7 cellular contexts compared by ENCODE assay signal in the genomic region with DNA sequence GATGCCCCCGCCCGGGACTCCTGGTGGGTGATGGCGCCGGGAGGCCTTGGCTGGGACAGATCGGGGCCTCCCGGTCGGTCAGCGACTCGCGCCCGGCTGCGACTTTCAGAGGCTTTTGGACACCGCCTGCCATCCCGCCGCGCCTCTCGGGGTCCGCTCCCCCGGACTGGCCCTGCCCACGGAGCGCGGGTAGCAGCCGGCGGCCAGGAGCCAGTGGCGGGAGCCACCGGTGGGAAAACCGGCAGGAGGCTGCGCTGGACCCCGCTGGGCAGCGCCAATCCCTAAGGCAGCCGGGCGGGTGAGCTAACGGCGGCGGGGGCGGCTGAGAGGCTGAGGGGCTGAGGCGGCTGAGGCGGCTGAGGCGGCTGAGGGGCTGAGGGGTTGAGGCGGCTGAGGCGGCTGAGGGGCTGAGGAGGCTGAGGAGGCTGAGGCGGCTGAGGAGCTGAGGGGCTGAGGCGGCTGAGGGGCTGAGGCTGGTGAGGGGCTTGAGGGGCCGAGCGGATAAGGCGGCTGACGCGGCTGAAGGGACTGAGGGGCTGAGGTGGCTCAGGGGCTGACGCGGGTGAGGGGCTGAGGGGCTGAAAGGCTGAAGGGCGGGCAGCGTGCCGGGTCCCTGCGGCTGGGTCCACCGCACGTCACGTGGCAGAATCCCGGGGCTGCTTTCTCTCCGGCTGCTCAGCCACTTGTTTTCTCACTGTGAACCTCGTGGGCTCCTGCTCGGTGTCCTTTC. TPM values are rescaled to one million over a fixed set of nuclear protein-coding genes. Genes with fewer than 3 reads are reported as not detected.
DNase-seq lines count a peak whose midpoint lies in the region; ATAC-seq, FAIRE-seq and TF ChIP-seq lines count a peak whose summit lies in the region.
"Not testable (repeated sequence)": the region's sequence is repeated elsewhere in the genome, so short reads cannot be mapped to it uniquely, and the experiment has no call there.

No MANE protein-coding gene starts in this region.

- CTCF ChIA-PET in H1 (lab: Charles Lee; ENCODE audit: partially characterized antibody): not testable (repeated sequence)

- not testable (repeated sequence) for H2BK5ac ChIP-seq in H1 (ENCODE audit: low read depth, low read length)

- ATAC-seq in right cardiac atrium (peak; percentile 65 to 79), sciatic nerve (peak; percentile 66)

- not testable (repeated sequence) for H3K4me1 ChIP-seq in NT2/D1 (ENCODE audit: insufficient read depth, insufficient read length); adipocyte (ENCODE audit: control insufficient read depth, insufficient read depth, low read length); H1 (replicated peaks in 1 of 4; ENCODE audit: control insufficient read depth in 3 of 4, insufficient read depth in 4 of 4, low read length in 3 of 4); right cardiac atrium (ENCODE audit: control insufficient read depth, insufficient read depth, low read length)

- intact Hi-C loops in right cardiac atrium (cut with DNase I); sciatic nerve (cut with DNase I): not testable (repeated sequence)

- not testable (repeated sequence) for TF ChIP-seq EP300 in H1 (IDR thresholded peaks at IDR 0.05; ENCODE audit: borderline replicate concordance in 1 of 2, low read depth in 2 of 2, low read length in 2 of 2)

- not testable (repeated sequence) for TF ChIP-seq CTCF in H1 (IDR thresholded peaks at IDR 0.05; ENCODE audit: control extremely low read depth in 1 of 3, insufficient read depth in 1 of 3, low read depth in 1 of 3, low read length in 3 of 3); mesothelial cell of epicardium (IDR thresholded peaks at IDR 0.05; ENCODE audit: unreplicated experiment)

- H3K56ac ChIP-seq in H1 (replicated peaks; ENCODE audit: insufficient read length, low read depth, low read length): not testable (repeated sequence)

- H4K8ac ChIP-seq in H1 (ENCODE audit: extremely low read depth, insufficient read depth, low read length): peak overlapping the region; percentile 68; the same call in 1 of the 2 replicates

- not testable (repeated sequence) for H3K4me1 Mint-ChIP-seq in mesothelial cell of epicardium

- H3K4me3 Mint-ChIP-seq in mesothelial cell of epicardium: peak overlapping the region; percentile 62

- 42% methylated on average over 26 of the region's 61 CpGs; no CpG with 5 or more reads in 1 of the 2 experiments for WGBS in H1 (ENCODE audit: extremely low coverage in 1 of 2, insufficient coverage in 1 of 2, insufficient read length in 1 of 2, insufficient replicate concordance in 2 of 2, low coverage in 1 of 2, low lambda C conversion rate in 2 of 2, missing lambda C conversion rate in 1 of 2), 2 experiments
- WGBS in right cardiac atrium: under 1% methylated on average over 61 of the region's 61 CpGs

- H2BK12ac ChIP-seq in H1 (ENCODE audit: low read depth, low read length): not testable (repeated sequence)

- not testable (repeated sequence) for H2BK120ac ChIP-seq in H1 (replicated peaks; ENCODE audit: low read depth, low read length)

- peak overlapping the region; percentile 37 for H3K4me3 ChIP-seq in NT2/D1 (ENCODE audit: insufficient read length, low read depth)
- H3K4me3 ChIP-seq in adipocyte (ENCODE audit: low read length): peak overlapping the region; percentile 65
- peak overlapping the region in 3 of 4 experiments; percentile 17 to 53 (median 36); a peak in 5 of 8 replicates for H3K4me3 ChIP-seq in H1 (ENCODE audit: extremely low read depth in 1 of 4, insufficient read depth in 2 of 4, low read depth in 3 of 4, low read length in 4 of 4)
- peak overlapping the region; percentile 31 for H3K4me3 ChIP-seq in right cardiac atrium (ENCODE audit: low read length)

- not testable (repeated sequence) for H3K9me3 Mint-ChIP-seq in mesothelial cell of epicardium

- H3K27ac Mint-ChIP-seq in mesothelial cell of epicardium: not testable (repeated sequence)

- H3K4me2 ChIP-seq in H1 (ENCODE audit: insufficient read depth in 1 of 2, low read depth in 2 of 2, low read length in 2 of 2): peak overlapping the region; percentile 50 to 56

- in situ Hi-C loops in G401 (cut with HindIII; ENCODE audit: low sequenced_read_pairs): not testable (repeated sequence)

- H3K14ac ChIP-seq in H1 (ENCODE audit: insufficient read length): not testable (repeated sequence)

- not testable (repeated sequence) for H2AK5ac ChIP-seq in H1 (ENCODE audit: low read depth, low read length)

- POLR2A ChIA-PET in H1 (lab: Charles Lee; ENCODE audit: partially characterized antibody): interaction anchor here (1.1 to 1.3 kb wide), 2 partner anchors 8 to 9 kb away, joined by 3 read pairs; no protein-coding TSS in a partner anchor

- not testable (repeated sequence) for H3K23ac ChIP-seq in H1 (ENCODE audit: insufficient read length)

- TF ChIP-seq POLR2A in H1 (IDR thresholded peaks at IDR 0.05; ENCODE audit: control extremely low read depth in 1 of 2, low read depth in 2 of 2, low read length in 2 of 2): not testable (repeated sequence)

- H3K36me3 Mint-ChIP-seq in mesothelial cell of epicardium: not testable (repeated sequence)

- peak overlapping the region; percentile 71 for H3K18ac ChIP-seq in H1 (ENCODE audit: extremely low read depth, low read length)

- DNase-seq in G401 (ENCODE audit: low spot score) (peak; percentile 74), adipocyte (ENCODE audit: low read depth) (peak; percentile 35), H1 (ENCODE audit: low read depth in 1 of 2, low spot score in 2 of 2) (peak in 1 of 2 experiments; percentile 65), right cardiac atrium (peak in 2 of 3 donors; percentile 46 to 48), mesothelial cell of epicardium (ENCODE audit: low spot score in 2 of 2, unreplicated experiment in 2 of 2) (peak; percentile 17 to 44)
- not testable (repeated sequence) for DNase-seq in NT2/D1 (ENCODE audit: low read depth, low spot score); sciatic nerve (ENCODE audit: low spot score)

- H3K79me1 ChIP-seq in H1 (ENCODE audit: low read depth, low read length): not testable (repeated sequence)

- H2BK15ac ChIP-seq in H1 (ENCODE audit: low read length): not testable (repeated sequence)

- H3K27ac ChIP-seq in H1 (ENCODE audit: low read depth, low read length); right cardiac atrium (ENCODE audit: low read length): not testable (repeated sequence)

- H4K20me1 ChIP-seq in H1 (replicated peaks in 1 of 2; ENCODE audit: control insufficient read depth in 1 of 2, insufficient read depth in 2 of 2, low read length in 2 of 2): not testable (repeated sequence)

- H2BK20ac ChIP-seq in H1 (ENCODE audit: low read length): not testable (repeated sequence)

- not testable (repeated sequence) for H3K4ac ChIP-seq in H1 (replicated peaks; ENCODE audit: insufficient read length, low read depth, low read length)

- not testable (repeated sequence) for H4K5ac ChIP-seq in H1 (ENCODE audit: insufficient read length, low read depth, low read length)

- FAIRE-seq in H1 (lab: Jason Lieb, UNC): not testable (repeated sequence)

- not testable (repeated sequence) for H2AFZ ChIP-seq in H1 (ENCODE audit: low read length)

- H3K27me3 Mint-ChIP-seq in mesothelial cell of epicardium (ENCODE audit: low read depth): peaks cover 66% of the 10 kb centered on the region

- H3K9ac ChIP-seq in NT2/D1 (ENCODE audit: insufficient read length, low read depth): peak overlapping the region; percentile 70
- not testable (repeated sequence) for H3K9ac ChIP-seq in adipocyte (ENCODE audit: low read length); H1 (replicated peaks in 1 of 4; ENCODE audit: extremely low read depth in 1 of 4, low read depth in 3 of 4, low read length in 3 of 4)

- not testable (repeated sequence) for H3K9me3 ChIP-seq in NT2/D1 (ENCODE audit: insufficient read depth, low read length); adipocyte (ENCODE audit: control insufficient read depth, low read length); H1 (ENCODE audit: insufficient read depth in 2 of 2, low read depth in 1 of 2, low read length in 1 of 2); right cardiac atrium (ENCODE audit: control insufficient read depth, low read length)

- H3K27me3 ChIP-seq in NT2/D1 (ENCODE audit: insufficient read depth, insufficient read length): peaks cover 14% of the 10 kb centered on the region
- not testable (repeated sequence) for H3K27me3 ChIP-seq in adipocyte (replicated peaks; ENCODE audit: control insufficient read depth, insufficient read depth, low read length); H1 (replicated peaks in 1 of 4; ENCODE audit: control insufficient read depth in 3 of 4, extremely low read depth in 1 of 4, insufficient read depth in 3 of 4, low read length in 3 of 4); right cardiac atrium (ENCODE audit: control insufficient read depth, insufficient read depth)

- not testable (repeated sequence) for H3K23me2 ChIP-seq in H1 (ENCODE audit: low read depth, low read length)

- not testable (repeated sequence) for TF ChIP-seq RAD21 in H1 (IDR thresholded peaks at IDR 0.05 in 1 of 2, conservative IDR thresholded peaks at IDR 0.05 in 1 of 2; ENCODE audit: low read depth in 2 of 2, low read length in 2 of 2)

- not testable (repeated sequence) for H3K79me2 ChIP-seq in H1 (ENCODE audit: control insufficient read depth in 1 of 2, insufficient read depth in 2 of 2, low read length in 2 of 2)

- H4K91ac ChIP-seq in H1 (replicated peaks; ENCODE audit: insufficient read length, low read length): not testable (repeated sequence)

- H3K36me3 ChIP-seq in NT2/D1 (ENCODE audit: insufficient read depth, insufficient read length, low read length); adipocyte (ENCODE audit: control insufficient read depth, insufficient read depth, low read length, severe bottlenecking); H1 (ENCODE audit: control insufficient read depth in 2 of 4, insufficient read depth in 4 of 4, low read length in 3 of 4): not testable (repeated sequence)

RNA-seq across cellular contexts. Expression of a gene that starts 13.4 kb away (rescaled TPM):
- total RNA-seq in G401 (2014; rRNA removed; shearing (Covaris generic)): 3.7 and 3.9 TPM in 2 replicates
- total RNA-seq in H1 (2021; fragmentation: NEBNext Ultra II Directional; extraction: Animal tissue kit (Norgen Biotek cat#: 25700)): 2.5 and 2.7 TPM in 2 replicates
- 0.39 and 1.0 TPM in 2 replicates for polyA plus RNA-seq in H1 (2011; rRNA removed)
- polyA plus RNA-seq in H1 (2011; cell fraction: cytosol; rRNA removed): 0.71 TPM
- polyA plus RNA-seq in H1 (2011; cell fraction: nucleus; rRNA removed): 0.24 TPM
- polyA plus RNA-seq in H1 (2012, experiment 1 of 2): 0.77 to 1.1 TPM (median 1.1 TPM) in 4 replicates
- 0.10 TPM for polyA plus RNA-seq in H1 (2012, experiment 2 of 2)
- polyA plus RNA-seq in H1 (2013, experiment 1 of 2): 1.0 TPM
- polyA plus RNA-seq in H1 (2013, experiment 2 of 2): 1.2 TPM
- polyA minus RNA-seq in H1 (2011; rRNA and poly(A)+ RNA removed): 1.5 and 1.6 TPM in 2 replicates
- 4.8 TPM for polyA minus RNA-seq in H1 (2011; cell fraction: cytosol; rRNA and poly(A)+ RNA removed)
- polyA minus RNA-seq in H1 (2011; cell fraction: nucleus; rRNA and poly(A)+ RNA removed): 4.7 TPM
- 1 to 10 TPM; 1.3 to 3.7 (median 1.9) TPM for total RNA-seq in right cardiac atrium
- 0.97 TPM for polyA plus RNA-seq in right cardiac atrium
- 11.3 to 11.7 TPM (median 11.7 TPM) in 3 replicates for total RNA-seq in mesothelial cell of epicardium
- 17.1 TPM for total RNA-seq in sciatic nerve

RNA-seq across cellular contexts. Expression of a gene that starts 23.0 kb away (rescaled TPM):
- not detected in 2 replicates for total RNA-seq in G401 (2014; rRNA removed; shearing (Covaris generic))
- 1.6 and 1.7 TPM in 2 replicates for total RNA-seq in H1 (2021; fragmentation: NEBNext Ultra II Directional; extraction: Animal tissue kit (Norgen Biotek cat#: 25700))
- polyA plus RNA-seq in H1 (2011; rRNA removed) (0.31 and 0.35 TPM in 2 replicates), right cardiac atrium (1.9 TPM)
- polyA plus RNA-seq in H1 (2011; cell fraction: cytosol; rRNA removed): 0.41 TPM
- polyA plus RNA-seq in H1 (2011; cell fraction: nucleus; rRNA removed): 1.4 TPM
- 0.25 to 1.1 TPM (median 0.51 TPM) in 4 replicates for polyA plus RNA-seq in H1 (2012, experiment 1 of 2)
- 0.10 TPM for polyA plus RNA-seq in H1 (2012, experiment 2 of 2)
- 0.77 TPM for polyA plus RNA-seq in H1 (2013, experiment 1 of 2)
- 0.64 TPM for polyA plus RNA-seq in H1 (2013, experiment 2 of 2)
- 1.9 and 6.9 TPM in 2 replicates for polyA minus RNA-seq in H1 (2011; rRNA and poly(A)+ RNA removed)
- 1.2 TPM for polyA minus RNA-seq in H1 (2011; cell fraction: cytosol; rRNA and poly(A)+ RNA removed)
- polyA minus RNA-seq in H1 (2011; cell fraction: nucleus; rRNA and poly(A)+ RNA removed): 9.3 TPM
- total RNA-seq in right cardiac atrium (1 to 10 TPM; 3.0 to 5.9 (median 5.0) TPM), mesothelial cell of epicardium (0.49 to 0.75 TPM (median 0.55 TPM) in 3 replicates), sciatic nerve (4.5 TPM)
